1 cellular context compared by ENCODE assay signal in genomic region chr3:27729325-27729724, GRCh38.
TF ChIP-seq lines count a peak whose summit lies in the region.

No MANE protein-coding gene starts in this region.

TF ChIP-seq in WTC11, 78 proteins besides CTCF, POLR2A, EP300 and RAD21 (continued from another document):
- TF ChIP-seq HMGXB4 (CRISPR knock-in tag; IDR thresholded peaks at IDR 0.05) (no peak), ZNF138 (CRISPR knock-in tag; conservative IDR thresholded peaks at IDR 0.05) (no peak), ZNF425 (CRISPR knock-in tag; conservative IDR thresholded peaks at IDR 0.05) (no peak), E2F5 (CRISPR knock-in tag; IDR thresholded peaks at IDR 0.05) (no peak), ZNF532 (CRISPR knock-in tag; IDR thresholded peaks at IDR 0.05; ENCODE audit: borderline replicate concordance) (no peak), ZNF263 (CRISPR knock-in tag; IDR thresholded peaks at IDR 0.05; ENCODE audit: low read depth) (no peak), MXD4 (CRISPR knock-in tag; IDR thresholded peaks at IDR 0.05; ENCODE audit: borderline replicate concordance) (no peak), GTF2I (CRISPR knock-in tag; conservative IDR thresholded peaks at IDR 0.05) (no peak)
